In genomic region chr1:154418062-154418897, GRCh38 we compare ENCODE assay signal across 8 cellular contexts.
DNase-seq lines count a peak whose midpoint lies in the region; ATAC-seq and TF ChIP-seq lines count a peak whose summit lies in the region.

No MANE protein-coding gene starts in this region.

- ATAC-seq in HG03520 (IDR thresholded peaks at IDR 0.05; ENCODE audit: unreplicated experiment) (no peak), HG02759 (IDR thresholded peaks at IDR 0.05; ENCODE audit: unreplicated experiment) (no peak)

- TF ChIP-seq CTCF in HEK293 (tag by site-specific recombination; IDR thresholded peaks at IDR 0.05), result no peak

- peak overlapping the region; percentile 70 for H3K27ac ChIP-seq in HEK293 (ENCODE audit: extremely low read depth, low read depth, low read length)
- peak overlapping the region; percentile 99 for H3K27ac ChIP-seq in rectal smooth muscle tissue (ENCODE audit: low read depth, low read length)

- CTCF ChIA-PET in HEK293 (lab: Yijun Ruan, JAX), result interaction anchor here (0.6 to 0.8 kb wide), 2 partner anchors 9 to 10 kb away, joined by 3 to 5 read pairs; no protein-coding TSS in a partner anchor

- peaks cover 21% of the 10 kb centered on the region for H3K4me1 ChIP-seq in HEK293 (ENCODE audit: control insufficient read depth, insufficient read depth, low read length)
- peaks cover 9% of the 10 kb centered on the region for H3K4me1 ChIP-seq in endocrine pancreas (ENCODE audit: control insufficient read depth, insufficient read depth, low read length)
- H3K4me1 ChIP-seq in rectal smooth muscle tissue (ENCODE audit: control insufficient read depth, insufficient read depth, low read length), result peaks cover 46% of the 10 kb centered on the region

- POLR2A ChIA-PET in HEK293 (lab: Yijun Ruan, JAX), result interaction anchor here (0.6 kb wide), 1 partner anchor 51 kb away, joined by 3 read pairs; no protein-coding TSS in a partner anchor

- H3K4me3 ChIP-seq in HEK293 (ENCODE audit: low read depth, low read length) (no peak overlapping the region), endocrine pancreas (ENCODE audit: control insufficient read depth, insufficient read depth, low read length) (no peak overlapping the region), rectal smooth muscle tissue (ENCODE audit: low read length) (no peak overlapping the region)

- peak overlapping the region; percentile 39 for H3K9ac ChIP-seq in endocrine pancreas (ENCODE audit: control insufficient read depth, insufficient read depth, low read length)
- H3K9ac ChIP-seq in rectal smooth muscle tissue (ENCODE audit: low read length), result peak overlapping the region; percentile 32

- no peaks in the 10 kb centered on the region for H3K9me3 ChIP-seq in HEK293 (ENCODE audit: control insufficient read depth, insufficient read depth, low read depth, low read length)
- no peaks in the 10 kb centered on the region for H3K9me3 ChIP-seq in endocrine pancreas (ENCODE audit: control insufficient read depth, low read length)

- DNase-seq in RPMI8226, result peak; percentile 49
- no peak for DNase-seq in germinal center (ENCODE audit: low spot score)
- DNase-seq in GM19238 (ENCODE audit: insufficient read length, low spot score), result no peak

- H3K36me3 ChIP-seq in HEK293 (ENCODE audit: control insufficient read depth in 2 of 2, insufficient read depth in 1 of 2, low read length in 2 of 2) (no peaks in the 10 kb centered on the region), endocrine pancreas (ENCODE audit: control insufficient read depth, insufficient read depth, low read length) (no peaks in the 10 kb centered on the region), rectal smooth muscle tissue (ENCODE audit: control insufficient read depth, insufficient read depth, low read length) (peaks cover 2% of the 10 kb centered on the region)

- H3K27me3 ChIP-seq in endocrine pancreas (ENCODE audit: control insufficient read depth, insufficient read depth, low read length), result no peaks in the 10 kb centered on the region
- no peaks in the 10 kb centered on the region for H3K27me3 ChIP-seq in rectal smooth muscle tissue (ENCODE audit: control insufficient read depth, insufficient read depth, low read length)

TF ChIP-seq in HEK293, 187 proteins besides CTCF, POLR2A, EP300 and RAD21 (continues in another document):
- no peak for TF ChIP-seq ZFP37 (tag by site-specific recombination; IDR thresholded peaks at IDR 0.05)
- TF ChIP-seq ZNF423 (tag by site-specific recombination; IDR thresholded peaks at IDR 0.05), result no peak
- TF ChIP-seq GLIS1 (tag by site-specific recombination; IDR thresholded peaks at IDR 0.05), result peak; percentile 89
- TF ChIP-seq PRDM2 (tag by site-specific recombination; IDR thresholded peaks at IDR 0.05; ENCODE audit: borderline replicate concordance), result no peak
- peak; percentile 64; the same call in 1 of the 2 replicates for TF ChIP-seq ZNF692 (tag by site-specific recombination; IDR thresholded peaks at IDR 0.05)
- no peak for TF ChIP-seq YY2 (tag by site-specific recombination; IDR thresholded peaks at IDR 0.05)
- no peak for TF ChIP-seq FEZF1 (tag by site-specific recombination; IDR thresholded peaks at IDR 0.05)
- TF ChIP-seq ZNF148 (tag by site-specific recombination; IDR thresholded peaks at IDR 0.05; ENCODE audit: borderline replicate concordance), result no peak
- TF ChIP-seq ZNF501 (tag by site-specific recombination; IDR thresholded peaks at IDR 0.05), result no peak
- no peak for TF ChIP-seq ZSCAN16 (tag by site-specific recombination; IDR thresholded peaks at IDR 0.05)
- TF ChIP-seq ZNF335 (tag by site-specific recombination; conservative IDR thresholded peaks at IDR 0.05), result peak; percentile 22; the same call in 1 of the 2 replicates
- TF ChIP-seq SP2 (tag by site-specific recombination; IDR thresholded peaks at IDR 0.05), result no peak
- TF ChIP-seq ZNF571 (tag by site-specific recombination; IDR thresholded peaks at IDR 0.05), result no peak
- TF ChIP-seq ZNF175 (tag by site-specific recombination; IDR thresholded peaks at IDR 0.05), result no peak
- no peak for TF ChIP-seq ZNF521 (tag by site-specific recombination; IDR thresholded peaks at IDR 0.05)
- TF ChIP-seq SP7 (tag by site-specific recombination; IDR thresholded peaks at IDR 0.05), result peak; percentile 90
